Comparison of ENCODE assay signal across 20 cellular contexts in the genomic region with DNA sequence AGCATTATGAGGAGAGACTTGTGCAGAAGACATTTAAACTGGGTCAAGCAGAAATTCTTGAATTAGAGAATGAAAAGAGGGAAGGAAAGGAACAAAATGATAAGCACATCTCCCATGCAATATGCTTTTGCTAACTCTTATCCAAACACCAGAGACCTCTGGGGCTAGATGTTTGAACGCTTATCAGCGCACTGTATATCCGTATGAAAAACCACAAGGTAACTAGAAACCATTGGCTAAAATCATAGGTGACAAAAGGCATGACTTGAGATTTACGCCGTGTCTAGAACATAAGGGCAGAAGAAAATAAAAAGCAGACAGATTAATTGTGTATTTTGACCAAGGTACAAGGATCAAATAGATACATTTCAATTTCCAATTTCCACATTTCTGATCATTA.
"Had no signal": no experiment of that assay in that cellular context is flagged by ENCODE, and none has a peak within 500 bp of the region (broad histone marks: within the 10 kb centered on the region; RNA-seq: fewer than 3 reads in every experiment).

No MANE protein-coding gene starts in this region.

- DNase-seq: cortex of kidney; dorsolateral prefrontal cortex; effector CD8-positive, alpha-beta T cell; gastrocnemius medialis; heart right ventricle; left cardiac atrium; left ventricle myocardium inferior; lower lobe of right lung; nephron progenitor cell; psoas muscle; retina; spleen; stimulated activated CD4-positive, alpha-beta T cell treated with anti-CD3 and anti-CD28 coated beads, Interleukin-15, amount 100 ng/mL, for 24 hours; stimulated activated CD4-positive, alpha-beta T cell treated with anti-CD3 and anti-CD28 coated beads, Interleukin-1b, Interleukin-23, amount 100 ng/mL, for 48 hours; stimulated activated CD4-positive, alpha-beta T cell treated with anti-CD3 and anti-CD28 coated beads, Interleukin-4, amount 100 ng/mL, for 24 hours; stimulated activated naive CD8-positive, alpha-beta T cell treated with anti-CD3 and anti-CD28 coated beads, Interleukin-15, amount 100 ng/mL, for 72 hours had no signal

- H3K4me1 Mint-ChIP-seq: memory B cell; mesothelial cell of epicardium; stimulated activated memory B cell treated with anti-CD40 and anti-IgM and Interleukin-4, amounts not matched to agents 10 μg/mL and 1 μg/mL and 100 μg/mL, for 72 hours had no signal

- H3K9me3 Mint-ChIP-seq: memory B cell; stimulated activated naive CD8-positive, alpha-beta T cell treated with anti-CD3 and anti-CD28 coated beads, Interleukin-15, amount 100 ng/mL, for 72 hours had no signal

- H3K27me3 Mint-ChIP-seq: memory B cell; stimulated activated memory B cell treated with anti-CD40 and anti-IgM and Interleukin-4, amounts not matched to agents 10 μg/mL and 1 μg/mL and 100 μg/mL, for 72 hours; stimulated activated naive CD8-positive, alpha-beta T cell treated with anti-CD3 and anti-CD28 coated beads, Interleukin-15, amount 100 ng/mL, for 72 hours had no signal

- H3K36me3 Mint-ChIP-seq: memory B cell; stimulated activated memory B cell treated with anti-CD40 and anti-IgM and Interleukin-4, amounts not matched to agents 10 μg/mL and 1 μg/mL and 100 μg/mL, for 72 hours had no signal

- ATAC-seq: gastrocnemius medialis; heart right ventricle; left cardiac atrium; lower lobe of right lung; psoas muscle; sciatic nerve; stimulated activated memory B cell treated with anti-CD40 and anti-IgM and Interleukin-4, amounts not matched to agents 10 μg/mL and 1 μg/mL and 100 μg/mL, for 72 hours; stimulated activated naive CD8-positive, alpha-beta T cell treated with anti-CD3 and anti-CD28 coated beads, Interleukin-15, amount 100 ng/mL, for 72 hours had no signal

- H3K27ac Mint-ChIP-seq: memory B cell; mesothelial cell of epicardium; nephron progenitor cell; stimulated activated memory B cell treated with anti-CD40 and anti-IgM and Interleukin-4, amounts not matched to agents 10 μg/mL and 1 μg/mL and 100 μg/mL, for 72 hours had no signal

- H3K4me3 Mint-ChIP-seq: memory B cell; mesothelial cell of epicardium; nephron progenitor cell; stimulated activated memory B cell treated with anti-CD40 and anti-IgM and Interleukin-4, amounts not matched to agents 10 μg/mL and 1 μg/mL and 100 μg/mL, for 72 hours; stimulated activated naive CD8-positive, alpha-beta T cell treated with anti-CD3 and anti-CD28 coated beads, Interleukin-15, amount 100 ng/mL, for 72 hours had no signal
